ENCODE assay signal across 28 cellular contexts in the genomic region with DNA sequence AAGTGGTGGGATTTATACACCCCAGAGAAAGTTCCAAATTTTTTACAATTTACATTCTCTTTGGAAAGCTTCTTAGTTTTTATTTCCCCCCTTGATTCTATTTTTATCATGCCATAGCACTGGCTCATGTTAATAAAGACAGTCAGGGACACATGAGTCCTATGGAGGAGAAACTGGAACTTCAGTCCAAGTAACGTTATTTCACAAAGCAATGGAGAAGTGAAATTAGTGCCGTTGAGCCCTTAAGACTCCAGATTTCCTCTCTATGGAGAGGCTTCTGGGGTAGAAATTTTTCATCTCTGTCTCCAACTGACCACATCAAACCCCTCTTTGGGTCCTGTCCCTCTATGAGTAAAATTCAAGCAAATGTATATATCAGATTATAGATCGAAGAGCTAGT. TPM values are rescaled to one million over a fixed set of nuclear protein-coding genes. Genes with fewer than 3 reads are reported as not detected.
DNase-seq lines count a peak whose midpoint lies in the region; TF ChIP-seq lines count a peak whose summit lies in the region.
"Had no signal": no experiment of that assay in that cellular context is flagged by ENCODE, and none has a peak within 500 bp of the region (broad histone marks: within the 10 kb centered on the region; RNA-seq: fewer than 3 reads in every experiment).

No MANE protein-coding gene starts in this region.

- H3K9me3 Mint-ChIP-seq in activated T-cell treated with anti-CD3 and anti-CD28 coated beads, Interleukin-2, amount 50 U/mL, for 24 hours = no peaks in the 10 kb centered on the region
- H3K9me3 Mint-ChIP-seq: activated naive CD4-positive, alpha-beta T cell treated with anti-CD3 and anti-CD28 coated beads, Interleukin-2, amount 50 U/mL, for 72 hours; naive thymus-derived CD8-positive, alpha-beta T cell had no signal

- H3K79me2 ChIP-seq in Karpas-422 (ENCODE audit: low read length) (no peaks in the 10 kb centered on the region), OCI-LY3 (ENCODE audit: low read length) (no peaks in the 10 kb centered on the region)

- H3K36me3 ChIP-seq in BLaER1 treated with 17β-estradiol and CSF1 and Interleukin-3, amounts not matched to agents 10 nM and 100 nM = peaks cover 0 to 6% (median 0%) of the 10 kb centered on the region in 11 experiments; a peak in 2 of 22 replicates
- H3K36me3 ChIP-seq in Karpas-422 (ENCODE audit: insufficient read depth, low read length) (no peaks in the 10 kb centered on the region), OCI-LY3 (replicated peaks; ENCODE audit: low read depth, low read length) (no peaks in the 10 kb centered on the region), neutrophil (no peaks in the 10 kb centered on the region)
- H3K36me3 ChIP-seq: heart right ventricle had no signal

- peaks cover 5% of the 10 kb centered on the region for H3K4me1 Mint-ChIP-seq in activated T-cell treated with anti-CD3 and anti-CD28 coated beads, Interleukin-2, amount 50 U/mL, for 24 hours (ENCODE audit: low read depth)
- H3K4me1 Mint-ChIP-seq: T-helper 17 cell had no signal

- peak overlapping the region; percentile 0 to 54 (median 30); a peak in 12 of 20 replicates for H3K4me3 ChIP-seq in BLaER1 treated with 17β-estradiol and CSF1 and Interleukin-3, amounts not matched to agents 10 nM and 100 nM
- H3K4me3 ChIP-seq in Karpas-422 (ENCODE audit: low read length) (no peak overlapping the region), OCI-LY3 (ENCODE audit: low read length) (peak overlapping the region; percentile 22), neutrophil (ENCODE audit: low read depth in 1 of 2, low read length in 1 of 2) (no peak overlapping the region)
- H3K4me3 ChIP-seq: A549, heart right ventricle had no signal

- H3K36me3 Mint-ChIP-seq in activated T-cell treated with anti-CD3 and anti-CD28 coated beads, Interleukin-2, amount 50 U/mL, for 24 hours (ENCODE audit: low read depth) = no peaks in the 10 kb centered on the region
- H3K36me3 Mint-ChIP-seq: activated naive CD4-positive, alpha-beta T cell treated with anti-CD3 and anti-CD28 coated beads, Interleukin-2, amount 50 U/mL, for 72 hours; naive thymus-derived CD8-positive, alpha-beta T cell had no signal

- no peak overlapping the region for H3K4me3 Mint-ChIP-seq in activated T-cell treated with anti-CD3 and anti-CD28 coated beads, Interleukin-2, amount 50 U/mL, for 24 hours
- H3K4me3 Mint-ChIP-seq: naive thymus-derived CD8-positive, alpha-beta T cell; T-helper 17 cell had no signal

- H3K9ac ChIP-seq in BLaER1 treated with 17β-estradiol and CSF1 and Interleukin-3, amounts not matched to agents 10 nM and 100 nM = peak overlapping the region; percentile 67 to 89 (median 85)
- H3K9ac ChIP-seq in Karpas-422 (ENCODE audit: low read length) = no peak overlapping the region
- H3K9ac ChIP-seq in OCI-LY3 (ENCODE audit: low read length) = no peak overlapping the region
- H3K9ac ChIP-seq: SK-N-SH had no signal

- peaks cover 21 to 36% (median 30%) of the 10 kb centered on the region in 11 experiments for H3K9me3 ChIP-seq in BLaER1 treated with 17β-estradiol and CSF1 and Interleukin-3, amounts not matched to agents 10 nM and 100 nM (replicated peaks in 1 of 11)
- H3K9me3 ChIP-seq in Karpas-422 (ENCODE audit: low read length) (no peaks in the 10 kb centered on the region), OCI-LY3 (ENCODE audit: insufficient read depth, low read length) (no peaks in the 10 kb centered on the region), neutrophil (no peaks in the 10 kb centered on the region)
- H3K9me3 ChIP-seq: A549, SK-N-SH had no signal

- H3K27me3 ChIP-seq in BLaER1 treated with 17β-estradiol and CSF1 and Interleukin-3, amounts not matched to agents 10 nM and 100 nM = no peaks in the 10 kb centered on the region
- H3K27me3 ChIP-seq in Karpas-422 (ENCODE audit: low read length) (no peaks in the 10 kb centered on the region), OCI-LY3 (ENCODE audit: low read depth, low read length) (no peaks in the 10 kb centered on the region), neutrophil (no peaks in the 10 kb centered on the region)

- no peaks in the 10 kb centered on the region for H3K9me2 ChIP-seq in Karpas-422 (replicated peaks; ENCODE audit: insufficient read depth, low read length)
- H3K9me2 ChIP-seq: SK-N-SH had no signal

- H3K27ac Mint-ChIP-seq in activated T-cell treated with anti-CD3 and anti-CD28 coated beads, Interleukin-2, amount 50 U/mL, for 24 hours = no peak overlapping the region
- H3K27ac Mint-ChIP-seq: activated naive CD4-positive, alpha-beta T cell treated with anti-CD3 and anti-CD28 coated beads, Interleukin-2, amount 50 U/mL, for 72 hours; T-helper 17 cell had no signal

- H3K4me2 ChIP-seq in BLaER1 treated with 17β-estradiol and CSF1 and Interleukin-3, amounts not matched to agents 10 nM and 100 nM = peak overlapping the region; percentile 81 to 94 (median 91)
- H3K4me2 ChIP-seq in Karpas-422 (ENCODE audit: low read depth, low read length, poor library complexity, severe bottlenecking) (peak overlapping the region; percentile 9), OCI-LY3 (ENCODE audit: low read length) (peak overlapping the region; percentile 65)
- H3K4me2 ChIP-seq: A549, SK-N-SH had no signal

- peaks cover 78 to 95% (median 88%) of the 10 kb centered on the region in 10 experiments for H3K4me1 ChIP-seq in BLaER1 treated with 17β-estradiol and CSF1 and Interleukin-3, amounts not matched to agents 10 nM and 100 nM
- H3K4me1 ChIP-seq in Karpas-422 (ENCODE audit: low read length) = peaks cover 40% of the 10 kb centered on the region
- H3K4me1 ChIP-seq in OCI-LY3 (ENCODE audit: low read length) = peaks cover 62% of the 10 kb centered on the region
- H3K4me1 ChIP-seq in neutrophil (ENCODE audit: control insufficient read depth in 1 of 2, insufficient read depth in 1 of 2, low read depth in 1 of 2, low read length in 1 of 2) = peaks cover 50 to 54% of the 10 kb centered on the region in 2 experiments
- H3K4me1 ChIP-seq: A549 had no signal

- H3K27ac ChIP-seq in BLaER1 treated with 17β-estradiol and CSF1 and Interleukin-3, amounts not matched to agents 10 nM and 100 nM = peak overlapping the region; percentile 75 to 98 (median 95); a peak in 21 of 22 replicates
- H3K27ac ChIP-seq in Karpas-422 (ENCODE audit: low read length) (no peak overlapping the region), OCI-LY3 (ENCODE audit: low read length) (no peak overlapping the region), neutrophil (peak overlapping the region; percentile 53)
- H3K27ac ChIP-seq: A549 had no signal

- H3K27me3 Mint-ChIP-seq in activated T-cell treated with anti-CD3 and anti-CD28 coated beads, Interleukin-2, amount 50 U/mL, for 24 hours = peaks cover 30% of the 10 kb centered on the region
- H3K27me3 Mint-ChIP-seq: naive thymus-derived CD8-positive, alpha-beta T cell; T-helper 17 cell had no signal

- no peak for TF ChIP-seq CTCF in OCI-LY3 (IDR thresholded peaks at IDR 0.05; ENCODE audit: low read depth, low read length)
- no peak for TF ChIP-seq CTCF in neutrophil (IDR thresholded peaks at IDR 0.05)

- DNase-seq in Karpas-422 (no peak), SK-N-DZ (ENCODE audit: low spot score) (no peak), NCI-H345 treated with DMSO at 0.1 percent for 48 hours (lab: John Stamatoyannopoulos, UW; ENCODE audit: unreplicated experiment) (no peak), iPS-NIHi11 (ENCODE audit: low spot score) (no peak)
- no peak for DNase-seq in activated T-cell treated with anti-CD3 and anti-CD28 coated beads, Interleukin-2, amount 50 U/mL, for 24 hours
- DNase-seq: activated CD4-positive, alpha-beta T cell treated with anti-CD3 and anti-CD28 coated beads for 1 hour; amygdala; heart right ventricle; kidney; midbrain; naive thymus-derived CD8-positive, alpha-beta T cell; NCI-H1092; NCI-H1694 treated with DMSO at 0.1 percent for 48 hours; NCI-H446 treated with DMSO at 0.1 percent for 48 hours; NCI-H774; OCI-M1; SK-N-SH; stimulated activated naive CD4-positive, alpha-beta T cell; T-helper 17 cell had no signal

- H4K20me1 ChIP-seq in BLaER1 treated with 17β-estradiol and CSF1 and Interleukin-3, amounts not matched to agents 10 nM and 100 nM = no peaks in the 10 kb centered on the region
- H4K20me1 ChIP-seq in Karpas-422 (ENCODE audit: insufficient read depth, low read depth, low read length) (no peaks in the 10 kb centered on the region), OCI-LY3 (ENCODE audit: insufficient read depth, low read length) (no peaks in the 10 kb centered on the region)

- H2AFZ ChIP-seq in Karpas-422 (ENCODE audit: low read length) = no peak overlapping the region
- no peak overlapping the region for H2AFZ ChIP-seq in OCI-LY3 (ENCODE audit: low read depth, low read length)

RNA-seq across cellular contexts. Expression of gene TASL, which starts 12.8 kb away (rescaled TPM):
- total RNA-seq in Karpas-422 (2014; rRNA removed; shearing (Covaris generic); ENCODE audit: low replicate concordance) = 0.30 and 1.5 TPM in 2 replicates
- polyA plus RNA-seq in SK-N-DZ (2014; cell fraction: cytosol; rRNA removed) = not detected in 2 replicates
- not detected in 2 replicates for polyA plus RNA-seq in SK-N-DZ (2014; cell fraction: nucleus; rRNA removed)
- total RNA-seq: chondrocyte, endothelial cell of umbilical vein, LHCN-M2, pulmonary artery endothelial cell had no signal
- polyA plus RNA-seq: A549, endothelial cell of umbilical vein, SK-N-SH had no signal

Comparison
In these comparisons a context has a peak if more than half of its experiments do, and no peak if none do; other contexts are left out.
1. H3K27ac ChIP-seq: peak in BLaER1 treated with 17β-estradiol and CSF1 and Interleukin-3, amounts not matched to agents 10 nM and 100 nM (11 of 11) and neutrophil (single experiment); none in Karpas-422 (single experiment) and OCI-LY3 (single experiment).
2. H3K4me2 ChIP-seq: peak in every context shown above with its lines; median percentile 91 in BLaER1 treated with 17β-estradiol and CSF1 and Interleukin-3, amounts not matched to agents 10 nM and 100 nM; 65 in OCI-LY3; 9 in Karpas-422.
3. H3K4me3 ChIP-seq: peak in BLaER1 treated with 17β-estradiol and CSF1 and Interleukin-3, amounts not matched to agents 10 nM and 100 nM (10 of 10) and OCI-LY3 (single experiment); none in Karpas-422 (single experiment) and neutrophil (0 of 2).
4. H3K9ac ChIP-seq: peak in BLaER1 treated with 17β-estradiol and CSF1 and Interleukin-3, amounts not matched to agents 10 nM and 100 nM (11 of 11); none in Karpas-422 (single experiment) and OCI-LY3 (single experiment).